8 cellular contexts compared by ENCODE assay signal in the genomic region with DNA sequence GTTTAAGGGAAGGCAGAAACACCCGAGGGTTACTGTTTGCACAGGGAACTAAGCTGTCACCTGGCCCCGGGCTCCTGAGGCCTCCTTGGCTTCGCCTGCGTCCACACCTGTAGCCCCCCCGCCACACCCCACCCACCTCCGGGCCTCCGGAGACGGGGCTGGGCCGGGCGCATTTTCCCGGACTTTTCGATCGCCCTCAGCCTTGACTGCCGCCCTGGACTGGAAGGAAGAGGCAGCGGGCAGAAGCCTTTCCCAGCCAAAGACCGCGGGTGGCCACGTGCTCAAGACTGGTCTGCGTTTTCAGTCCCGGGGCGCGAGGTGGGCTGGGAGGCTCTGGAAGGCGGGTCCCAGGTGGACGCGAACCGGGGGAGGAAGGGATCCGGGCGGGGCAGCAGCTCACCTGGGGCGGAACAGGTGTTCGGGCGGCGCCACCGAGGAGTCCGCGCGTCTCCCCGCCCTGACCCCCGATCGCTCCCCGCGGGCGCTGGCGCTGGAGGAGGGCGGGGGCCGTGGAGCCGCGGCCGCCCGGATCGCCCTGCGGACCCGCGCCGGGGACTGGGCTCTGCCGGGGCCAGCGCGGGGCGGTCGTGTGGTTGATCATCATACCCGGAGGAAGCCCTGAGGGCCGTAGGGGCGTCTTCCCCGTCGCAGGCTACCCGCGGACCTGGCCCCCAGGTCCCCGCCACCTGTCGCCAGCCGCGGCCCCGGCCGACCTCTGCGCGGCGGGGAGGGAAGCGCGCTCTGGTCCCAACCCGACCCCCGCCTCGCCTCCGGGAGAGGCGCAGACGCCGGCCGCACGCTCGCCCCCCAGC. TPM values are rescaled to one million over a fixed set of nuclear protein-coding genes. Genes with fewer than 3 reads are reported as not detected.
DNase-seq lines count a peak whose midpoint lies in the region; ATAC-seq lines count a peak whose summit lies in the region.

No MANE protein-coding gene starts in this region.

- CTCF ChIA-PET in activated CD4-positive, alpha-beta T cell treated with anti-CD3 and anti-CD28 coated beads, Interleukin-2, amount 10 ng/mL, durations not matched to agents 7 days and 5 days (lab: Charles Lee), result interaction anchor here (0.9 to 1.4 kb wide), 3 partner anchors 8 to 694 kb away, joined by 3 to 5 read pairs (median 4); no protein-coding TSS in a partner anchor

- peak overlapping the region; percentile 92 for H3K4me3 Mint-ChIP-seq in activated CD4-positive, alpha-beta T cell treated with anti-CD3 and anti-CD28 coated beads, Interleukin-2, amount 10 ng/mL, durations not matched to agents 7 days and 5 days

- H2AFZ ChIP-seq in mesenchymal stem cell (ENCODE audit: low read depth, low read length), result no peak overlapping the region

- H3K18ac ChIP-seq in mesenchymal stem cell (ENCODE audit: low read depth in 1 of 2, low read length in 2 of 2), result peak overlapping the region; percentile 71 to 73

- H3K27ac ChIP-seq in mesenchymal stem cell (ENCODE audit: low read length, poor library complexity, severe bottlenecking), result no peak overlapping the region

- H3K79me1 ChIP-seq in mesenchymal stem cell (replicated peaks; ENCODE audit: low read length, poor library complexity, severe bottlenecking), result peaks cover 3% of the 10 kb centered on the region

- no peaks in the 10 kb centered on the region for H3K9me3 Mint-ChIP-seq in activated CD4-positive, alpha-beta T cell treated with anti-CD3 and anti-CD28 coated beads, Interleukin-2, amount 10 ng/mL, durations not matched to agents 7 days and 5 days

- no peak overlapping the region for H2AK5ac ChIP-seq in mesenchymal stem cell (ENCODE audit: low read length, severe bottlenecking)

- peak overlapping the region in 1 of 2 experiments; percentile 24 for H3K4ac ChIP-seq in mesenchymal stem cell (ENCODE audit: low read depth in 1 of 2, low read length in 2 of 2)

- peaks cover 16% of the 10 kb centered on the region for H3K4me1 ChIP-seq in mesenchymal stem cell (ENCODE audit: control insufficient read depth, insufficient read depth, low read depth, low read length)

- peaks cover 0 to 13% of the 10 kb centered on the region in 2 experiments for H3K36me3 ChIP-seq in mesenchymal stem cell (ENCODE audit: control insufficient read depth in 1 of 2, insufficient read depth in 2 of 2, low read depth in 1 of 2, low read length in 2 of 2)

- ATAC-seq in GM19452 (IDR thresholded peaks at IDR 0.05; ENCODE audit: unreplicated experiment), result peak; percentile 3
- no peak for ATAC-seq in HG03469 (IDR thresholded peaks at IDR 0.05; ENCODE audit: unreplicated experiment)

- H2BK12ac ChIP-seq in mesenchymal stem cell (ENCODE audit: low read length in 2 of 2), result peak overlapping the region in 1 of 2 experiments; percentile 77

- H3K27me3 ChIP-seq in mesenchymal stem cell (ENCODE audit: control insufficient read depth in 1 of 2, insufficient read depth in 1 of 2, low read length in 2 of 2), result no peaks in the 10 kb centered on the region

- H2BK120ac ChIP-seq in mesenchymal stem cell (ENCODE audit: low read depth, low read length), result peak overlapping the region; percentile 34

- H3K36me3 Mint-ChIP-seq in activated CD4-positive, alpha-beta T cell treated with anti-CD3 and anti-CD28 coated beads, Interleukin-2, amount 10 ng/mL, durations not matched to agents 7 days and 5 days (ENCODE audit: low read depth), result peaks cover 22% of the 10 kb centered on the region

- H3K23ac ChIP-seq in mesenchymal stem cell (ENCODE audit: low read length in 2 of 2), result peak overlapping the region in 1 of 2 experiments; percentile 72

- H3K27me3 Mint-ChIP-seq in activated CD4-positive, alpha-beta T cell treated with anti-CD3 and anti-CD28 coated beads, Interleukin-2, amount 10 ng/mL, durations not matched to agents 7 days and 5 days, result no peaks in the 10 kb centered on the region

- under 1% methylated on average over 51 of the region's 87 CpGs for WGBS in mesenchymal stem cell

- peak; percentile 55 for DNase-seq in AG08396 (ENCODE audit: low spot score)
- DNase-seq in NCI-H2107 (lab: John Stamatoyannopoulos, UW), result peak; percentile 79
- peak; percentile 48 for DNase-seq in activated CD4-positive, alpha-beta T cell treated with anti-CD3 and anti-CD28 coated beads, Interleukin-2, amount 10 ng/mL, durations not matched to agents 7 days and 5 days
- peak; percentile 84 for DNase-seq in ecto neural progenitor cell (ENCODE audit: low spot score)
- DNase-seq in mesenchymal stem cell, result peak; percentile 71
- DNase-seq in stimulated activated CD8-positive, alpha-beta memory T cell treated with anti-CD3 and anti-CD28 coated beads, Interleukin-4, amount 100 ng/mL, for 48 hours, result peak; percentile 77

- H2BK5ac ChIP-seq in mesenchymal stem cell (ENCODE audit: low read depth, low read length, poor library complexity, severe bottlenecking), result no peak overlapping the region

- H4K91ac ChIP-seq in mesenchymal stem cell (ENCODE audit: low read length), result peak overlapping the region; percentile 39

- peak overlapping the region; percentile 98 for H3K4me2 ChIP-seq in mesenchymal stem cell (ENCODE audit: low read length, poor library complexity, severe bottlenecking)

- H3K9me3 ChIP-seq in mesenchymal stem cell (ENCODE audit: control insufficient read depth, low read length), result no peaks in the 10 kb centered on the region

- POLR2A ChIA-PET in activated CD4-positive, alpha-beta T cell treated with anti-CD3 and anti-CD28 coated beads, Interleukin-2, amount 10 ng/mL, durations not matched to agents 7 days and 5 days (lab: Charles Lee), result interaction anchor here (1.2 to 1.8 kb wide), 3 partner anchors 141 to 1117 kb away, joined by 3 to 16 read pairs (median 8); no protein-coding TSS in a partner anchor

- peak overlapping the region; percentile 96 for H3K9ac ChIP-seq in mesenchymal stem cell (ENCODE audit: low read length)

- H2BK15ac ChIP-seq in mesenchymal stem cell (ENCODE audit: low read depth, poor library complexity, severe bottlenecking), result peak overlapping the region; percentile 69

- peak overlapping the region in 1 of 2 experiments; percentile 55 for H3K14ac ChIP-seq in mesenchymal stem cell (ENCODE audit: low read length in 2 of 2)

- peaks cover 26% of the 10 kb centered on the region for H3K4me1 Mint-ChIP-seq in activated CD4-positive, alpha-beta T cell treated with anti-CD3 and anti-CD28 coated beads, Interleukin-2, amount 10 ng/mL, durations not matched to agents 7 days and 5 days

- H4K8ac ChIP-seq in mesenchymal stem cell (ENCODE audit: low read length), result peak overlapping the region; percentile 19

- H3K4me3 ChIP-seq in mesenchymal stem cell (ENCODE audit: insufficient read depth in 1 of 2, low read depth in 1 of 2, low read length in 2 of 2), result peak overlapping the region; percentile 70 to 81

- H3K27ac Mint-ChIP-seq in activated CD4-positive, alpha-beta T cell treated with anti-CD3 and anti-CD28 coated beads, Interleukin-2, amount 10 ng/mL, durations not matched to agents 7 days and 5 days, result peak overlapping the region; percentile 89

RNA-seq across cellular contexts. Expression of a gene that starts 3.2 kb away (rescaled TPM):
- total RNA-seq in activated CD4-positive, alpha-beta T cell treated with anti-CD3 and anti-CD28 coated beads, Interleukin-2, amount 10 ng/mL, durations not matched to agents 7 days and 5 days, result 100 to 1,000 TPM; 126 to 134 TPM
- polyA plus RNA-seq in mesenchymal stem cell (2013, experiment 1 of 2), result 53.9 TPM
- 55.7 TPM for polyA plus RNA-seq in mesenchymal stem cell (2013, experiment 2 of 2)
